17 cellular contexts compared by ENCODE assay signal in the genomic region with DNA sequence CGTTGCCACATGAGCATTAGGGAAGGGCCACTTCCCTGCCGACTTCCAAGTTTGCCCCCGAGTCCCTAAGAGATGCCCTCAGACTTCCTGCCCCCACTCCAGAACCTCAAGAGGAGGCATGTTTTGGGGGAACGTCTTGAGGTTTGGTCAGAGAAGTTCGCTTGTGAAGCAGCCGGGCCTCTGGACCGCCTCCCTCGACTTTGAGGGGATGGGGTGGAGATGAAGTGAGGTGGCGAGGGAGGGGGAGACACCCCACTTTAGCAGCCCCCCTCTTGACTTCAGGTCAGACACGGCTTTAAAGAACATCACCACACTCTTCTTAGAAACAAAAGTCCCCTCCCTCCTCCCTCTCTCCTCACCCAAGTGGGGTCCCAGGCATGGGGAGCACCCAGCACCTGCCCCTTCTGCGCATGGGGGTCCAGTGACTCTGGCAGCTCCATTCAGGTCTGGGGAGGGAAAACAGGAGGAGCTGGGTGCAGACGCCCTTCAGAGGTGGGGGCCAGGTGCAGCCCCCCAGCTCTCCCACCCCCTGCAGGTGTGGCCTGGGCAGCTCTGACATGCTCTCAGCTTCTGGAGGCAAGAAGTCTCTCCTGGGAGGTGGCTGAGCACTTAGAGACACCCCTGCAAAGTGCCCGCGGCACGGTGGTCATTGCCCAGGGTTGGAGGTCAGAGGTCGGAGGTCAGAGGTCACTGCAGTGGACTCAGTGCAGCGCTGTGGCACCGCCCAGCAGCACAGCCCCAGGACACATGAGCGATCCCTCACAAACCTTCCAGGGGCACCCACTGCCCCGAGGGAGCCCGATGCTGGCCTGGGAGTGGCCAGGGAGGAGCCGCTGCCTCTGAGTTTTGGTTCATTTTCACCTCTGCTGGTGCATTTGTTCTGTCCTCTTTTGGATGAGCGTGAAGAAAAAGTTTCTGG.
"Had no signal": no experiment of that assay in that cellular context is flagged by ENCODE, and none has a peak within 500 bp of the region (broad histone marks: within the 10 kb centered on the region; RNA-seq: fewer than 3 reads in every experiment).

No MANE protein-coding gene starts in this region.

- H3K27ac ChIP-seq: cardiac muscle cell, esophagus muscularis mucosa, hepatocyte, left ventricle myocardium inferior, suprapubic skin had no signal

- H3K4me1 ChIP-seq: left ventricle myocardium inferior had no signal

- H3K4me2 ChIP-seq: hepatocyte, smooth muscle cell had no signal

- H3K4me3 ChIP-seq: cardiac muscle cell, hepatocyte, left ventricle myocardium inferior, smooth muscle cell had no signal

- H2AFZ ChIP-seq: hepatocyte had no signal

- DNase-seq: activated CD4-positive, alpha-beta T cell treated with anti-CD3 and anti-CD28 coated beads for 4 hours; activated CD8-positive, alpha-beta T cell treated with anti-CD3 and anti-CD28 coated beads for 36 hours; activated naive CD4-positive, alpha-beta T cell treated with Interleukin-2 at 50 U/mL for 16 hours; left ventricle myocardium inferior; naive thymus-derived CD8-positive, alpha-beta T cell; right cardiac atrium; stimulated activated naive CD8-positive, alpha-beta T cell treated with anti-CD3 and anti-CD28 coated beads, Interleukin-15, Interleukin-2, amounts not matched to agents 100 U/mL and 50 U/mL, for 24 hours; SW 1271 had no signal

- FAIRE-seq: keratinocyte, TTC549, urothelium cell line had no signal

- H3K27me3 ChIP-seq: cardiac muscle cell had no signal

- ATAC-seq: activated CD8-positive, alpha-beta T cell treated with anti-CD3 and anti-CD28 coated beads for 36 hours; naive thymus-derived CD8-positive, alpha-beta T cell; right cardiac atrium; stimulated activated naive CD8-positive, alpha-beta T cell treated with anti-CD3 and anti-CD28 coated beads, Interleukin-15, Interleukin-2, amounts not matched to agents 100 U/mL and 50 U/mL, for 24 hours; WTC11 had no signal

- H3K36me3 ChIP-seq: cardiac muscle cell, esophagus muscularis mucosa, left ventricle myocardium inferior, suprapubic skin had no signal

- H3K9me3 ChIP-seq: suprapubic skin had no signal
